Comparison of ENCODE assay signal across 6 cellular contexts in genomic region chr1:189686288-189686687, GRCh38.
"Had no signal": no experiment of that assay in that cellular context is flagged by ENCODE, and none has a peak within 500 bp of the region (broad histone marks: within the 10 kb centered on the region; RNA-seq: fewer than 3 reads in every experiment).

No MANE protein-coding gene starts in this region.

- DNase-seq: IMR-90, KBM-7, KG1 had no signal

- H3K9ac ChIP-seq: KMS-11 had no signal

- H3K4me2 ChIP-seq: KMS-11 had no signal

- H3K27ac ChIP-seq: HL-60, KMS-11 had no signal

- FAIRE-seq: HTR-8/SVneo had no signal
